In the genomic region with DNA sequence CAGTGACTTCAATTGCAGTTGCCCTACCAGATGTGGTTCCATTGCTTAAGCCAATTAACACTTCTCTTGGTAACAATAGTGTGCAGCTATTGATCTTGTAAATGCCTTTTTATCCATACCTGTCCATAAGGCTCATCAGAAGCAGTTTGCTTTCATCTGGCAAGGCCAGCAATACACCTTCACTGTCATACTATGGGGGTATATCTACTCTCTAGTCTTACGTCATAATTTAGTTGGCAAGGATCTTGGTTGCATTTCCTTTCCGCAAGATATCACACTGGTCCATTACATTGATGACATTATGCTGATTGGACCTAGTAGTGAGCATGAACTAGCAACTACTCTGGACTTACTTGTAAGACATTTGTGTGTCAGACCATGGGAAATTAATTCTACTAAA, we compare ENCODE assay signal across 27 cellular contexts. TPM values are rescaled to one million over a fixed set of nuclear protein-coding genes. Genes with fewer than 3 reads are reported as not detected.
"Had no signal": no experiment of that assay in that cellular context is flagged by ENCODE, and none has a peak within 500 bp of the region (broad histone marks: within the 10 kb centered on the region; RNA-seq: fewer than 3 reads in every experiment).

No MANE protein-coding gene starts in this region.

- H3K4me1 ChIP-seq: stomach, suprapubic skin, testis, thyroid gland, tibial artery, tibial nerve, transverse colon, upper lobe of left lung, upper lobe of right lung, uterus, vagina had no signal

- DNase-seq: stimulated activated CD4-positive, alpha-beta T cell treated with anti-CD3 and anti-CD28 coated beads, Interleukin-2, amount 100 ng/mL, for 48 hours; stimulated activated CD4-positive, alpha-beta T cell treated with anti-CD3 and anti-CD28 coated beads, Interleukin-4, amount 100 ng/mL, for 1 hour; stimulated activated CD4-positive, alpha-beta T cell treated with anti-CD3 and anti-CD28 coated beads, Interleukin-4, amount 100 ng/mL, for 24 hours; stimulated activated CD4-positive, alpha-beta T cell treated with anti-CD3 and anti-CD28 coated beads, Interleukin-4, amount 100 ng/mL, for 4 hours; stimulated activated CD8-positive, alpha-beta memory T cell treated with anti-CD3 and anti-CD28 coated beads, Interleukin-4, amount 100 ng/mL, for 48 hours; stimulated activated naive B cell treated with anti-CD40 and anti-IgM and Interleukin-4, amounts not matched to agents 10 μg/mL and 1 μg/mL and 100 μg/mL, for 72 hours; stimulated activated naive CD4-positive, alpha-beta T cell; stimulated activated naive CD4-positive, alpha-beta T cell treated with Interleukin-2 at 50 U/mL for 16 hours; stimulated activated naive CD8-positive, alpha-beta T cell treated with anti-CD3 and anti-CD28 coated beads, Interleukin-15, amount 100 ng/mL, for 72 hours; stimulated activated naive CD8-positive, alpha-beta T cell treated with anti-CD3 and anti-CD28 coated beads, Interleukin-15, Interleukin-2, amounts not matched to agents 100 U/mL and 50 U/mL, for 24 hours; stomach; substantia nigra; testis; thyroid gland; tibial artery; transverse colon; trophoblast cell; upper lobe of left lung; upper lobe of right lung; uterus had no signal

- H3K27me3 ChIP-seq: stomach, suprapubic skin, testis, thyroid gland, tibial artery, tibial nerve, transverse colon, upper lobe of left lung, upper lobe of right lung, uterus, vagina had no signal

- H3K36me3 ChIP-seq: stomach, suprapubic skin, thoracic aorta, thyroid gland, tibial artery, tibial nerve, transverse colon, upper lobe of left lung, upper lobe of right lung, uterus, vagina had no signal

- FAIRE-seq: urothelium cell line had no signal

- H3K27ac ChIP-seq: stomach, suprapubic skin, testis, thoracic aorta, thyroid gland, tibial artery, tibial nerve, transverse colon, upper lobe of left lung, upper lobe of right lung, uterus, vagina had no signal

- H3K4me3 ChIP-seq: stomach, suprapubic skin, testis, thoracic aorta, thyroid gland, tibial artery, tibial nerve, transverse colon, upper lobe of left lung, upper lobe of right lung, uterus, vagina had no signal

- ATAC-seq: stimulated activated effector memory CD8-positive, alpha-beta T cell treated with anti-CD3 and anti-CD28 coated beads, Interleukin-12 subunit alpha, Interleukin-12 subunit beta, amount 100 ng/mL, for 72 hours; stimulated activated memory B cell treated with anti-CD40 and anti-IgM and Interleukin-4, amounts not matched to agents 10 μg/mL and 1 μg/mL and 100 μg/mL, for 72 hours; stimulated activated naive B cell treated with anti-CD40 and anti-IgM and Interleukin-4, amounts not matched to agents 10 μg/mL and 1 μg/mL and 100 μg/mL, for 72 hours; stimulated activated naive CD8-positive, alpha-beta T cell treated with anti-CD3 and anti-CD28 coated beads, Interleukin-15, amount 100 ng/mL, for 72 hours; stimulated activated naive CD8-positive, alpha-beta T cell treated with anti-CD3 and anti-CD28 coated beads, Interleukin-15, Interleukin-2, amounts not matched to agents 100 U/mL and 50 U/mL, for 24 hours; upper lobe of right lung had no signal

- H3K9me3 ChIP-seq: suprapubic skin, testis, thoracic aorta, thyroid gland, tibial artery, transverse colon, upper lobe of left lung, upper lobe of right lung, uterus, vagina had no signal

RNA-seq across cellular contexts. Expression of gene ZNF365, which starts 17.7 kb away (rescaled TPM):
- total RNA-seq: transverse colon had no signal
